Comparison of ENCODE assay signal across 25 cellular contexts in the genomic region with DNA sequence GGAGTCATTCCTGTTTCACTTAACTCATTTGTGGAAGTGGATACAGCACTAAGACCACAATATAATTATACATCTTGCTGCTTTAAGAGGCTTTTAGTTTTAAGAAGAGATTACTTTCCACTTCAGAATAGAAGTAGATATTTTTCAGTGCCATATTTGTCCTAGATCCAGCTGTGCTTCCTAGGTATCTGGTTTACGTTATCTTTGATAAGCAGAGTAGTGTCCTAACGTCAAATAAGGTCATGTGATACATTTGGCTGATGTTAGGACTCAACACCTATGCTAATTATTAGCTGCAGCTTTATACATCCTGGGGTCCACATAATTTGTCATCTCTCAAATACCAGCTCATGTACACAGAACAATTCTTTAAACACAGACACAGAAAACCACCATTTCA.
"Had no signal": no experiment of that assay in that cellular context is flagged by ENCODE, and none has a peak within 500 bp of the region (broad histone marks: within the 10 kb centered on the region; RNA-seq: fewer than 3 reads in every experiment).

No MANE protein-coding gene starts in this region.

- H3K9me3 ChIP-seq: MG63, SJSA1 had no signal

- H3K36me3 Mint-ChIP-seq: activated CD4-positive, alpha-beta memory T cell treated with anti-CD3 and anti-CD28 coated beads for 36 hours; activated naive CD8-positive, alpha-beta T cell; T-cell had no signal

- H3K27me3 Mint-ChIP-seq: activated CD4-positive, alpha-beta memory T cell treated with anti-CD3 and anti-CD28 coated beads for 36 hours; activated CD4-positive, alpha-beta T cell treated with anti-CD3 and anti-CD28 coated beads, Interleukin-2, amount 10 ng/mL, durations not matched to agents 7 days and 5 days; activated naive CD8-positive, alpha-beta T cell had no signal

- H3K27ac ChIP-seq: brain microvascular endothelial cell, cardiac muscle cell, SJSA1, VCaP had no signal

- H3K27me3 ChIP-seq: brain microvascular endothelial cell, cardiac muscle cell, MG63, SJSA1 had no signal

- H3K4me1 ChIP-seq: SJSA1 had no signal

- DNase-seq: activated CD4-positive, alpha-beta memory T cell treated with anti-CD3 and anti-CD28 coated beads for 36 hours; activated CD4-positive, alpha-beta T cell treated with anti-CD3 and anti-CD28 coated beads, Interleukin-2, amount 10 ng/mL, durations not matched to agents 7 days and 5 days; activated CD4-positive, CD25-positive, alpha-beta regulatory T cell; activated gamma-delta T cell; activated naive CD4-positive, alpha-beta T cell treated with anti-CD3 and anti-CD28 coated beads for 36 hours; activated T-cell treated with anti-CD3 and anti-CD28 coated beads for 4 hours; activated T-cell treated with anti-CD3 and anti-CD28 coated beads, Interleukin-2, amount 50 U/mL, for 48 hours; brain microvascular endothelial cell; MG63; MV-4-11; NCI-H1105 treated with DMSO at 0.1 percent for 48 hours; NCI-H1694; NCI-H2029; NCI-H2171; NCI-H2227 treated with DMSO at 0.1 percent for 48 hours; NCI-H526; NCI-H82; PC-3; SHP77; T-cell had no signal

- H3K4me3 ChIP-seq: cardiac muscle cell, MG63, SJSA1 had no signal

- H3K27ac Mint-ChIP-seq: activated CD4-positive, alpha-beta memory T cell treated with anti-CD3 and anti-CD28 coated beads for 36 hours; activated CD4-positive, alpha-beta T cell treated with anti-CD3 and anti-CD28 coated beads, Interleukin-2, amount 10 ng/mL, durations not matched to agents 7 days and 5 days; activated naive CD4-positive, alpha-beta T cell treated with anti-CD3 and anti-CD28 coated beads for 36 hours; activated naive CD8-positive, alpha-beta T cell; activated T-helper 17 cell treated with anti-CD3 and anti-CD28 coated beads, Interleukin-2, amount 50 U/mL, for 72 hours; T-cell had no signal

- ATAC-seq: activated T-helper 17 cell treated with anti-CD3 and anti-CD28 coated beads, Interleukin-2, amount 50 U/mL, for 72 hours; PC-3; T-cell had no signal

- H3K4me3 Mint-ChIP-seq: activated CD4-positive, alpha-beta memory T cell treated with anti-CD3 and anti-CD28 coated beads for 36 hours; activated CD4-positive, alpha-beta T cell treated with anti-CD3 and anti-CD28 coated beads, Interleukin-2, amount 10 ng/mL, durations not matched to agents 7 days and 5 days; activated naive CD4-positive, alpha-beta T cell treated with anti-CD3 and anti-CD28 coated beads for 36 hours; activated naive CD8-positive, alpha-beta T cell; activated T-helper 17 cell treated with anti-CD3 and anti-CD28 coated beads, Interleukin-2, amount 50 U/mL, for 72 hours; T-cell had no signal

- H3K9me3 Mint-ChIP-seq: activated CD4-positive, alpha-beta memory T cell treated with anti-CD3 and anti-CD28 coated beads for 36 hours; activated CD4-positive, alpha-beta T cell treated with anti-CD3 and anti-CD28 coated beads, Interleukin-2, amount 10 ng/mL, durations not matched to agents 7 days and 5 days; activated naive CD4-positive, alpha-beta T cell treated with anti-CD3 and anti-CD28 coated beads for 36 hours; T-cell had no signal

- H3K4me1 Mint-ChIP-seq: activated CD4-positive, alpha-beta T cell treated with anti-CD3 and anti-CD28 coated beads, Interleukin-2, amount 10 ng/mL, durations not matched to agents 7 days and 5 days; activated T-helper 17 cell treated with anti-CD3 and anti-CD28 coated beads, Interleukin-2, amount 50 U/mL, for 72 hours; T-cell had no signal

- H3K36me3 ChIP-seq: brain microvascular endothelial cell, cardiac muscle cell, MG63, SJSA1 had no signal
